ENCODE assay signal across 19 cellular contexts in genomic region chr14:98444077-98444476, GRCh38.
A peak's percentile ranks its signal among the peaks of the same experiment; 100 is the strongest.
DNase-seq lines count a peak whose midpoint lies in the region; ATAC-seq and TF ChIP-seq lines count a peak whose summit lies in the region.
"Had no signal": no experiment of that assay in that cellular context is flagged by ENCODE, and none has a peak within 500 bp of the region (broad histone marks: within the 10 kb centered on the region; RNA-seq: fewer than 3 reads in every experiment).

No MANE protein-coding gene starts in this region.

- peak overlapping the region; percentile 90 for H3K27ac Mint-ChIP-seq in activated T-helper 17 cell treated with anti-CD3 and anti-CD28 coated beads, Interleukin-2, amount 50 U/mL, for 72 hours
- H3K27ac Mint-ChIP-seq: H9 had no signal

- H3K36me3 ChIP-seq in effector memory CD4-positive, alpha-beta T cell (ENCODE audit: control insufficient read depth, insufficient read depth, low read length) = no peaks in the 10 kb centered on the region
- no peaks in the 10 kb centered on the region for H3K36me3 ChIP-seq in Peyer's patch

- DNase-seq in activated T-cell treated with anti-CD3 and anti-CD28 coated beads, Interleukin-2, amount 50 U/mL, for 1 hour = peak; percentile 29
- DNase-seq in activated T-cell treated with anti-CD3 and anti-CD28 coated beads for 4 hours (no peak), T-helper 22 cell (ENCODE audit: low read depth) (peak; percentile 2), Peyer's patch (no peak), NCI-H2171 treated with DMSO at 0.1 percent for 48 hours (lab: John Stamatoyannopoulos, UW) (no peak), D341Med (ENCODE audit: low spot score) (no peak)
- DNase-seq in effector memory CD4-positive, alpha-beta T cell = peak in 2 of 3 donors; percentile 6 to 10
- DNase-seq: anterior cingulate cortex; H9; NCI-H1105 treated with DMSO at 0.1 percent for 48 hours; NCI-H524 treated with DMSO at 0.1 percent for 48 hours; stimulated activated CD4-positive, alpha-beta T cell treated with anti-CD3 and anti-CD28 coated beads, Interleukin-4, amount 100 ng/mL, for 24 hours; testis had no signal

- H3K4me3 ChIP-seq in effector memory CD4-positive, alpha-beta T cell (ENCODE audit: insufficient read depth, low read depth, low read length, poor library complexity, severe bottlenecking) = no peak overlapping the region
- no peak overlapping the region for H3K4me3 ChIP-seq in Peyer's patch
- H3K4me3 ChIP-seq: skin epidermis, testis had no signal

- no peak for TF ChIP-seq POLR2A in Peyer's patch (IDR thresholded peaks at IDR 0.05)

- no peaks in the 10 kb centered on the region for H3K9me3 ChIP-seq in effector memory CD4-positive, alpha-beta T cell (ENCODE audit: control insufficient read depth, low read length)
- no peaks in the 10 kb centered on the region for H3K9me3 ChIP-seq in Peyer's patch
- H3K9me3 ChIP-seq: testis had no signal

- no peaks in the 10 kb centered on the region for H3K27me3 Mint-ChIP-seq in activated T-helper 17 cell treated with anti-CD3 and anti-CD28 coated beads, Interleukin-2, amount 50 U/mL, for 72 hours

- peak overlapping the region; percentile 55 for H3K4me3 Mint-ChIP-seq in activated T-helper 17 cell treated with anti-CD3 and anti-CD28 coated beads, Interleukin-2, amount 50 U/mL, for 72 hours
- H3K4me3 Mint-ChIP-seq: H9, neural crest cell had no signal

- peak overlapping the region; percentile 45 for H3K27ac ChIP-seq in effector memory CD4-positive, alpha-beta T cell (ENCODE audit: insufficient read depth, low read length, poor library complexity, severe bottlenecking)
- no peak overlapping the region for H3K27ac ChIP-seq in Peyer's patch
- H3K27ac ChIP-seq: C4-2B, testis, VCaP had no signal

- H3K36me3 Mint-ChIP-seq in activated T-helper 17 cell treated with anti-CD3 and anti-CD28 coated beads, Interleukin-2, amount 50 U/mL, for 72 hours (ENCODE audit: low read depth) = no peaks in the 10 kb centered on the region

- peaks cover 13% of the 10 kb centered on the region for H3K4me1 Mint-ChIP-seq in activated T-helper 17 cell treated with anti-CD3 and anti-CD28 coated beads, Interleukin-2, amount 50 U/mL, for 72 hours

- H3K4me1 ChIP-seq in effector memory CD4-positive, alpha-beta T cell (ENCODE audit: control insufficient read depth, insufficient read depth, low read length, poor library complexity, severe bottlenecking) = peaks cover 17% of the 10 kb centered on the region
- H3K4me1 ChIP-seq in Peyer's patch = no peaks in the 10 kb centered on the region
- H3K4me1 ChIP-seq: testis had no signal

- no peaks in the 10 kb centered on the region for H3K27me3 ChIP-seq in effector memory CD4-positive, alpha-beta T cell (replicated peaks; ENCODE audit: control insufficient read depth, insufficient read depth, low read length, poor library complexity, severe bottlenecking)
- no peaks in the 10 kb centered on the region for H3K27me3 ChIP-seq in Peyer's patch
- H3K27me3 ChIP-seq: testis had no signal

- TF ChIP-seq CTCF in Peyer's patch (IDR thresholded peaks at IDR 0.05) = no peak

- peaks cover 12% of the 10 kb centered on the region for H3K9me3 Mint-ChIP-seq in activated T-helper 17 cell treated with anti-CD3 and anti-CD28 coated beads, Interleukin-2, amount 50 U/mL, for 72 hours

- ATAC-seq in activated T-helper 17 cell treated with anti-CD3 and anti-CD28 coated beads, Interleukin-2, amount 50 U/mL, for 72 hours (replicated peaks) = peak; percentile 40
- ATAC-seq: left lobe of liver had no signal

Comparison
In these comparisons a context has a peak if more than half of its experiments do, and no peak if none do; other contexts are left out.
1. DNase-seq: peak in activated T-cell treated with anti-CD3 and anti-CD28 coated beads, Interleukin-2, amount 50 U/mL, for 1 hour (single experiment), T-helper 22 cell (single experiment) and effector memory CD4-positive, alpha-beta T cell (2 of 3); none in activated T-cell treated with anti-CD3 and anti-CD28 coated beads for 4 hours (single experiment), Peyer's patch (0 of 3), NCI-H2171 treated with DMSO at 0.1 percent for 48 hours (single experiment) and D341Med (single experiment).